Comparison of ENCODE assay signal across 8 cellular contexts in genomic region chr5:163459465-163459887, GRCh38. TPM values are rescaled to one million over a fixed set of nuclear protein-coding genes. Genes with fewer than 3 reads are reported as not detected.
DNase-seq lines count a peak whose midpoint lies in the region; ATAC-seq and TF ChIP-seq lines count a peak whose summit lies in the region.

No MANE protein-coding gene starts in this region.

- H2AFZ ChIP-seq in ACC112 (ENCODE audit: low read length, unreplicated experiment) (peak overlapping the region; percentile 19), SU-DHL-6 (ENCODE audit: low read depth, low read length, severe bottlenecking) (peak overlapping the region; percentile 73)

- H3K27ac ChIP-seq in ACC112 (ENCODE audit: low read depth, low read length) = peak overlapping the region; percentile 98
- peak overlapping the region; percentile 93 for H3K27ac ChIP-seq in SU-DHL-6 (ENCODE audit: low read depth, low read length)
- H3K27ac ChIP-seq in foreskin keratinocyte = peak overlapping the region; percentile 99

- H3K79me2 ChIP-seq in ACC112 (ENCODE audit: control insufficient read depth, insufficient read depth, low read length, unreplicated experiment) (peaks cover 51% of the 10 kb centered on the region), SU-DHL-6 (ENCODE audit: insufficient read depth, low read length) (peaks cover 80% of the 10 kb centered on the region)

- H3K4me1 ChIP-seq in ACC112 (ENCODE audit: control insufficient read depth, insufficient read depth, low read length, unreplicated experiment) = peaks cover 20% of the 10 kb centered on the region
- H3K4me1 ChIP-seq in foreskin keratinocyte = peaks cover 8% of the 10 kb centered on the region

- no peaks in the 10 kb centered on the region for H3K9me2 ChIP-seq in SU-DHL-6 (replicated peaks; ENCODE audit: insufficient read depth, low read length)

- H3K4me3 ChIP-seq in ACC112 (ENCODE audit: low read depth, low read length) (peak overlapping the region; percentile 83), SU-DHL-6 (ENCODE audit: insufficient read depth, low read length, poor library complexity, severe bottlenecking) (peak overlapping the region; percentile 96), skeletal muscle cell (ENCODE audit: low read depth, low read length) (peak overlapping the region; percentile 76)

- no peak for DNase-seq in foreskin keratinocyte
- no peak for DNase-seq in skeletal muscle cell (ENCODE audit: low read depth)
- DNase-seq in pons (ENCODE audit: low spot score) = no peak
- no peak for DNase-seq in amygdala (lab: John Stamatoyannopoulos, UW)

- peak overlapping the region; percentile 97 for H3K4me2 ChIP-seq in SU-DHL-6 (ENCODE audit: low read depth, low read length, poor library complexity, severe bottlenecking)

- no peaks in the 10 kb centered on the region for H3K27me3 ChIP-seq in ACC112 (ENCODE audit: insufficient read depth, low read length)
- no peaks in the 10 kb centered on the region for H3K27me3 ChIP-seq in SU-DHL-6 (ENCODE audit: low read length)
- H3K27me3 ChIP-seq in foreskin keratinocyte = no peaks in the 10 kb centered on the region

- H3K9me3 ChIP-seq in SU-DHL-6 (ENCODE audit: insufficient read depth, low read length) = no peaks in the 10 kb centered on the region

- H3F3A ChIP-seq in SU-DHL-6 (ENCODE audit: insufficient read depth) = peaks cover 34% of the 10 kb centered on the region

- no peaks in the 10 kb centered on the region for H4K20me1 ChIP-seq in SU-DHL-6 (ENCODE audit: low read depth, low read length)

- H3K36me3 ChIP-seq in ACC112 (ENCODE audit: insufficient read depth, low read length) = peaks cover under 1% of the 10 kb centered on the region; the same call in 1 of the 2 replicates
- H3K36me3 ChIP-seq in SU-DHL-6 (ENCODE audit: low read length) = peaks cover 13% of the 10 kb centered on the region; the same call in 1 of the 2 replicates

- ATAC-seq in GM18873 (IDR thresholded peaks at IDR 0.05; ENCODE audit: low FRiP score, unreplicated experiment) = peak; percentile 3
- peak; percentile 16 for ATAC-seq in HG03135 (IDR thresholded peaks at IDR 0.05; ENCODE audit: unreplicated experiment)
- ATAC-seq in foreskin keratinocyte = no peak

- TF ChIP-seq CTCF in SU-DHL-6 (IDR thresholded peaks at IDR 0.05; ENCODE audit: insufficient read depth, low read length, poor library complexity, severe bottlenecking) = no peak
- TF ChIP-seq CTCF in foreskin keratinocyte (conservative IDR thresholded peaks at IDR 0.05) = no peak

- peak overlapping the region; percentile 94 for H3K9ac ChIP-seq in SU-DHL-6 (ENCODE audit: low read length)

RNA-seq across cellular contexts. Expression of gene NUDCD2, which starts 0.4 kb away (rescaled TPM):
- total RNA-seq in foreskin keratinocyte = 23.8 and 24.7 TPM in 2 replicates
- 20.9 and 26.4 TPM in 2 replicates for polyA plus RNA-seq in foreskin keratinocyte

RNA-seq across cellular contexts. Expression of gene HMMR, which starts 1.0 kb away (rescaled TPM):
- 31.0 and 53.7 TPM in 2 replicates for total RNA-seq in foreskin keratinocyte
- polyA plus RNA-seq in foreskin keratinocyte = 11.6 and 21.1 TPM in 2 replicates

RNA-seq across cellular contexts. Expression of gene CCNG1, which starts 22.1 kb away (rescaled TPM):
- 76.7 and 79.8 TPM in 2 replicates for total RNA-seq in foreskin keratinocyte
- 61.6 and 65.6 TPM in 2 replicates for polyA plus RNA-seq in foreskin keratinocyte

RNA-seq across cellular contexts. Expression of gene MAT2B, which starts 45.9 kb away (rescaled TPM):
- 61.2 and 63.7 TPM in 2 replicates for total RNA-seq in foreskin keratinocyte
- polyA plus RNA-seq in foreskin keratinocyte = 38.8 and 44.8 TPM in 2 replicates
